ENCODE assay signal across 16 cellular contexts in genomic region chr6:169811072-169811471, GRCh38. TPM values are rescaled to one million over a fixed set of nuclear protein-coding genes. Genes with fewer than 3 reads are reported as not detected.
A peak's percentile ranks its signal among the peaks of the same experiment; 100 is the strongest.
DNase-seq lines count a peak whose midpoint lies in the region; ATAC-seq and TF ChIP-seq lines count a peak whose summit lies in the region.
"Had no signal": no experiment of that assay in that cellular context is flagged by ENCODE, and none has a peak within 500 bp of the region (broad histone marks: within the 10 kb centered on the region; RNA-seq: fewer than 3 reads in every experiment).

No MANE protein-coding gene starts in this region.

- no peaks in the 10 kb centered on the region for H3K36me3 ChIP-seq in endodermal cell (ENCODE audit: control insufficient read depth, insufficient read depth, low read length)

- ATAC-seq in activated CD8-positive, alpha-beta memory T cell treated with anti-CD3 and anti-CD28 coated beads, Interleukin-2, amount 10 ng/mL, durations not matched to agents 7 days and 5 days = no peak
- ATAC-seq in sciatic nerve = no peak
- no peak for ATAC-seq in HG03565 (IDR thresholded peaks at IDR 0.05; ENCODE audit: unreplicated experiment)
- ATAC-seq: CD8-positive, alpha-beta T cell had no signal

- H3K36me3 Mint-ChIP-seq in activated CD8-positive, alpha-beta memory T cell treated with anti-CD3 and anti-CD28 coated beads, Interleukin-2, amount 10 ng/mL, durations not matched to agents 7 days and 5 days = no peaks in the 10 kb centered on the region
- no peaks in the 10 kb centered on the region for H3K36me3 Mint-ChIP-seq in endodermal cell (ENCODE audit: low read depth)
- H3K36me3 Mint-ChIP-seq: CD8-positive, alpha-beta T cell had no signal

- H3K27me3 ChIP-seq in endodermal cell (ENCODE audit: control insufficient read depth, insufficient read depth, low read length, poor library complexity, severe bottlenecking) = peaks cover 6% of the 10 kb centered on the region

- DNase-seq in activated CD8-positive, alpha-beta memory T cell treated with anti-CD3 and anti-CD28 coated beads, Interleukin-2, amount 10 ng/mL, durations not matched to agents 7 days and 5 days = peak; percentile 29
- no peak for DNase-seq in activated CD8-positive, alpha-beta memory T cell treated with anti-CD3 and anti-CD28 coated beads, Interleukin-2, amount 50 U/mL, for 4 hours
- DNase-seq in endodermal cell (no peak), mesenteric fat pad (ENCODE audit: low spot score) (peak; percentile 47), sciatic nerve (ENCODE audit: low spot score) (no peak), T-helper 9 cell (no peak)
- no peak for DNase-seq in activated naive CD4-positive, alpha-beta T cell (lab: John Stamatoyannopoulos, UW)
- DNase-seq: CD8-positive, alpha-beta T cell; DMS79 treated with DMSO at 0.1 percent for 48 hours; GOT3; NCI-H1105; NCI-H1694; NCI-H524; Right ventricle myocardium superior had no signal

- H3K27me3 Mint-ChIP-seq in activated CD8-positive, alpha-beta memory T cell treated with anti-CD3 and anti-CD28 coated beads, Interleukin-2, amount 10 ng/mL, durations not matched to agents 7 days and 5 days = peaks cover 42% of the 10 kb centered on the region
- peaks cover 15% of the 10 kb centered on the region for H3K27me3 Mint-ChIP-seq in endodermal cell (ENCODE audit: insufficient read depth)

- H3K4me3 Mint-ChIP-seq in activated CD8-positive, alpha-beta memory T cell treated with anti-CD3 and anti-CD28 coated beads, Interleukin-2, amount 10 ng/mL, durations not matched to agents 7 days and 5 days = no peak overlapping the region
- H3K4me3 Mint-ChIP-seq in endodermal cell = peak overlapping the region; percentile 20
- H3K4me3 Mint-ChIP-seq: CD8-positive, alpha-beta T cell; IgD-negative memory B cell had no signal

- no peak overlapping the region for H3K27ac Mint-ChIP-seq in activated CD8-positive, alpha-beta memory T cell treated with anti-CD3 and anti-CD28 coated beads, Interleukin-2, amount 10 ng/mL, durations not matched to agents 7 days and 5 days
- H3K27ac Mint-ChIP-seq in endodermal cell = peak overlapping the region; percentile 92
- H3K27ac Mint-ChIP-seq: CD8-positive, alpha-beta T cell; IgD-negative memory B cell had no signal

- TF ChIP-seq CTCF in endodermal cell (conservative IDR thresholded peaks at IDR 0.05) = no peak

- no peak overlapping the region for H3K27ac ChIP-seq in endodermal cell (ENCODE audit: low read depth, low read length)

- CTCF ChIA-PET in activated CD8-positive, alpha-beta memory T cell treated with anti-CD3 and anti-CD28 coated beads, Interleukin-2, amount 10 ng/mL, durations not matched to agents 7 days and 5 days (lab: Charles Lee) = no interaction called here

- H3K4me3 ChIP-seq in endodermal cell (ENCODE audit: low read length) = peak overlapping the region; percentile 31

- H3K9me3 ChIP-seq in endodermal cell (ENCODE audit: control insufficient read depth, low read length) = peaks cover 7% of the 10 kb centered on the region

- WGBS in endodermal cell (ENCODE audit: insufficient coverage in 1 of 2, insufficient read length in 1 of 2), 2 experiments = 57 to 84% methylated on average over 1 to 8 of the region's 8 CpGs

- intact Hi-C loops in sciatic nerve (cut with DNase I) = no loop called here

- no peaks in the 10 kb centered on the region for H3K9me3 Mint-ChIP-seq in activated CD8-positive, alpha-beta memory T cell treated with anti-CD3 and anti-CD28 coated beads, Interleukin-2, amount 10 ng/mL, durations not matched to agents 7 days and 5 days (ENCODE audit: low read depth)
- H3K9me3 Mint-ChIP-seq in endodermal cell = peaks cover 13% of the 10 kb centered on the region

- no peak overlapping the region for H3K9ac ChIP-seq in endodermal cell (ENCODE audit: extremely low read depth, low read length, poor library complexity, severe bottlenecking)

- peaks cover 16% of the 10 kb centered on the region for H3K4me1 Mint-ChIP-seq in activated CD8-positive, alpha-beta memory T cell treated with anti-CD3 and anti-CD28 coated beads, Interleukin-2, amount 10 ng/mL, durations not matched to agents 7 days and 5 days
- H3K4me1 Mint-ChIP-seq in endodermal cell = peaks cover 32% of the 10 kb centered on the region

- H3K4me1 ChIP-seq in endodermal cell (ENCODE audit: control insufficient read depth, insufficient read depth, low read length) = peaks cover 22% of the 10 kb centered on the region

RNA-seq across cellular contexts. Expression of gene ERMARD, which starts 59.6 kb away (rescaled TPM):
- 10 to 100 TPM; 29.3 to 36.7 TPM for total RNA-seq in activated CD8-positive, alpha-beta memory T cell treated with anti-CD3 and anti-CD28 coated beads, Interleukin-2, amount 10 ng/mL, durations not matched to agents 7 days and 5 days
- total RNA-seq in endodermal cell = 10 to 100 TPM; 14.4 to 24.2 TPM
- 25.8 TPM for polyA plus RNA-seq in endodermal cell (2013, experiment 1 of 2)
- polyA plus RNA-seq in endodermal cell (2013, experiment 2 of 2) = 21.8 TPM
- 19.8 TPM for total RNA-seq in mesenteric fat pad
- 32.5 TPM for total RNA-seq in sciatic nerve

RNA-seq across cellular contexts. Expression of gene DYNLT2, which starts 59.7 kb away (rescaled TPM):
- total RNA-seq in activated CD8-positive, alpha-beta memory T cell treated with anti-CD3 and anti-CD28 coated beads, Interleukin-2, amount 10 ng/mL, durations not matched to agents 7 days and 5 days = 1 to 10 TPM; 2.0 to 3.3 TPM
- 1 to 10 TPM; 1.5 to 1.7 TPM for total RNA-seq in endodermal cell
- 2.4 TPM for polyA plus RNA-seq in endodermal cell (2013, experiment 1 of 2)
- polyA plus RNA-seq in endodermal cell (2013, experiment 2 of 2) = 2.2 TPM
- 0.71 TPM for total RNA-seq in mesenteric fat pad
- total RNA-seq in sciatic nerve = 2.9 TPM

Comparison
In these comparisons a context has a peak if more than half of its experiments do, and no peak if none do; other contexts are left out.
1. DNase-seq: peak in activated CD8-positive, alpha-beta memory T cell treated with anti-CD3 and anti-CD28 coated beads, Interleukin-2, amount 10 ng/mL, durations not matched to agents 7 days and 5 days (single experiment) and mesenteric fat pad (single experiment); none in activated CD8-positive, alpha-beta memory T cell treated with anti-CD3 and anti-CD28 coated beads, Interleukin-2, amount 50 U/mL, for 4 hours (single experiment), endodermal cell (single experiment), sciatic nerve (single experiment), T-helper 9 cell (single experiment) and activated naive CD4-positive, alpha-beta T cell (0 of 4).